ENCODE assay signal across 2 cellular contexts in genomic region chr10:119677904-119678755, GRCh38.
A peak's percentile ranks its signal among the peaks of the same experiment; 100 is the strongest.
TF ChIP-seq lines count a peak whose summit lies in the region.

No MANE protein-coding gene starts in this region.

TF ChIP-seq in HepG2, 621 proteins besides CTCF, POLR2A, EP300 and RAD21:
- TF ChIP-seq ZNF770 (CRISPR knock-in tag; IDR thresholded peaks at IDR 0.05) (peak; percentile 66), ZNF121 (CRISPR knock-in tag; IDR thresholded peaks at IDR 0.05) (peak; percentile 95), NONO (IDR thresholded peaks at IDR 0.05) (no peak), NONO (CRISPR knock-in tag; conservative IDR thresholded peaks at IDR 0.05) (no peak)
TF ChIP-seq in HepG2: peak in this region for 2.

TF ChIP-seq in endothelial cell of umbilical vein, 7 proteins besides CTCF, POLR2A, EP300 and RAD21:
- no peak for TF ChIP-seq FOS (IDR thresholded peaks at IDR 0.05; ENCODE audit: borderline replicate concordance, insufficient read depth, low read length)
- no peak for TF ChIP-seq MYC (IDR thresholded peaks at IDR 0.05; ENCODE audit: low read depth, low read length)
- TF ChIP-seq, protein P1, sequence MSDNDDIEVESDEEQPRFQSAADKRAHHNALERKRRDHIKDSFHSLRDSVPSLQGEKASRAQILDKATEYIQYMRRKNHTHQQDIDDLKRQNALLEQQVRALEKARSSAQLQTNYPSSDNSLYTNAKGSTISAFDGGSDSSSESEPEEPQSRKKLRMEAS (IDR thresholded peaks at IDR 0.05; ENCODE audit: insufficient read depth, insufficient read length): no peak
- TF ChIP-seq GATA2 (IDR thresholded peaks at IDR 0.05; ENCODE audit: insufficient read depth, insufficient read length, low read depth, low read length): no peak
- TF ChIP-seq POLR2AphosphoS5 (IDR thresholded peaks at IDR 0.05; ENCODE audit: insufficient read depth, low read depth, low read length): no peak
- TF ChIP-seq EZH2 (IDR thresholded peaks at IDR 0.05; ENCODE audit: borderline replicate concordance, low read depth, low read length, severe bottlenecking): no peak
- TF ChIP-seq JUN (IDR thresholded peaks at IDR 0.05; ENCODE audit: borderline replicate concordance, insufficient read depth, insufficient read length, low read depth): no peak
TF ChIP-seq in endothelial cell of umbilical vein: peak in this region for 0.
